ENCODE assay signal across 8 cellular contexts in the genomic region with DNA sequence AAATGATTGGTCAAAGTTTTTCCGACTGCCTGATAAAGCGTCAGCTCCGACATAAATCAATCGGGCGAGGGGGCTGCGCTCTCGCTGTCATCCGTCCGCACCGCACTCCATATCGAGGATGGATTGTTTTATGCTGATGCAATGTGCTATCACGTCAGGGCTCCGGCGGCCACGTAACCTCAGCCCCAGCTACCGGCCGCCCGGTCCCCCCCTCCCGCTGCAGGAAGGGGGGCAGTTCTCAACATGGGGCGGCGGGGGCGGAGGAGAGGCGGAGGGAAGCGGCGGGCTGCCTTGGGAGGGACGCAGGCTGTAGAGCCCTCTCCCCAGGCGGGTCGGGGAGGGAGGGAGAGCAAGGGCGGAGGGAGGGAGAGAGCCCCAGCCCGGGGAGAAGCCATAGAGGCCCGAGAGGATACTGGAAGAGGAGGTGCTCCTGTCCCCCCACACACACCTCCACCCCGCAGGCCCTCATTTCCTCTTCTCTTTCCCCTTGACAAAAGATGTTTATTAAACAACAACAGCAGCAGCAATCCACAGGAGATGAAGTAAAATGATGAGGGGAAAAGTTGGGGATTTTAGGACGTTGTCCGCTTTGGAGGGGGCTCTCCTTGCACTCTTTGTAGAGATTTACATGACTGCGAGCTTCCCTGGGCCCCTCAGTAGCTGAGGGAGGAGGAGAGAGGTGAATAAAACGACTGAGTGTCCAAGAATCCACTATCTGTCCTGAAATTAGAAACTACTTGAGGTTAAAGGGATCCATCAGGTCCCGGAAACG. TPM values are rescaled to one million over a fixed set of nuclear protein-coding genes. Genes with fewer than 3 reads are reported as not detected.
DNase-seq lines count a peak whose midpoint lies in the region; ATAC-seq lines count a peak whose summit lies in the region.

No MANE protein-coding gene starts in this region.

- peak; percentile 57 for DNase-seq in stimulated activated CD4-positive, alpha-beta T cell treated with anti-CD3 and anti-CD28 coated beads, Interleukin-12 subunit alpha, Interleukin-12 subunit beta, amount 100 ng/mL, for 4 hours
- DNase-seq in stimulated activated CD4-positive, alpha-beta T cell treated with anti-CD3 and anti-CD28 coated beads, Interleukin-2, amount 100 ng/mL, for 48 hours, result no peak
- DNase-seq in activated CD4-positive, alpha-beta T cell treated with anti-CD3 and anti-CD28 coated beads, Interleukin-2, amount 50 U/mL, for 4 hours, result peak; percentile 51 to 61
- peak; percentile 67 for DNase-seq in iPS-NIHi11 (ENCODE audit: low spot score)
- no peak for DNase-seq in stimulated activated naive B cell treated with anti-CD40 and anti-IgM and Interleukin-4, amounts not matched to agents 10 μg/mL and 1 μg/mL and 100 μg/mL, for 72 hours
- no peak for DNase-seq in NCI-H524 treated with DMSO at 0.1 percent for 48 hours (lab: John Stamatoyannopoulos, UW)
- DNase-seq in mucosa of gallbladder (ENCODE audit: low spot score), result no peak

- peak overlapping the region; percentile 78 for H3K4me3 Mint-ChIP-seq in stimulated activated naive B cell treated with anti-CD40 and anti-IgM and Interleukin-4, amounts not matched to agents 10 μg/mL and 1 μg/mL and 100 μg/mL, for 72 hours

- H3K9me3 Mint-ChIP-seq in stimulated activated naive B cell treated with anti-CD40 and anti-IgM and Interleukin-4, amounts not matched to agents 10 μg/mL and 1 μg/mL and 100 μg/mL, for 72 hours, result no peaks in the 10 kb centered on the region

- H3K4me1 Mint-ChIP-seq in stimulated activated naive B cell treated with anti-CD40 and anti-IgM and Interleukin-4, amounts not matched to agents 10 μg/mL and 1 μg/mL and 100 μg/mL, for 72 hours, result peaks cover 9 to 19% of the 10 kb centered on the region in 2 donors

- H3K36me3 Mint-ChIP-seq in stimulated activated naive B cell treated with anti-CD40 and anti-IgM and Interleukin-4, amounts not matched to agents 10 μg/mL and 1 μg/mL and 100 μg/mL, for 72 hours, result no peaks in the 10 kb centered on the region

- peak overlapping the region; percentile 59 for H3K27ac Mint-ChIP-seq in stimulated activated naive B cell treated with anti-CD40 and anti-IgM and Interleukin-4, amounts not matched to agents 10 μg/mL and 1 μg/mL and 100 μg/mL, for 72 hours

- no peak for ATAC-seq in stimulated activated naive B cell treated with anti-CD40 and anti-IgM and Interleukin-4, amounts not matched to agents 10 μg/mL and 1 μg/mL and 100 μg/mL, for 72 hours (replicated peaks)
- no peak for ATAC-seq in HG03139 (IDR thresholded peaks at IDR 0.05; ENCODE audit: unreplicated experiment)

- peaks cover 76 to 92% of the 10 kb centered on the region in 2 donors for H3K27me3 Mint-ChIP-seq in stimulated activated naive B cell treated with anti-CD40 and anti-IgM and Interleukin-4, amounts not matched to agents 10 μg/mL and 1 μg/mL and 100 μg/mL, for 72 hours

RNA-seq across cellular contexts. Expression of gene HOXB9, which starts 0.5 kb away (rescaled TPM):
- 0.26 TPM for total RNA-seq in mucosa of gallbladder

RNA-seq across cellular contexts. Expression of gene HOXB8, which starts 11.6 kb away (rescaled TPM):
- not detected for total RNA-seq in mucosa of gallbladder

RNA-seq across cellular contexts. Expression of gene HOXB7, which starts 15.8 kb away (rescaled TPM):
- 0.92 TPM for total RNA-seq in mucosa of gallbladder

RNA-seq across cellular contexts. Expression of gene HOXB6, which starts 21.9 kb away (rescaled TPM):
- 2.0 TPM for total RNA-seq in mucosa of gallbladder

RNA-seq across cellular contexts. Expression of gene HOXB5, which starts 33.1 kb away (rescaled TPM):
- total RNA-seq in mucosa of gallbladder, result 0.49 TPM

Comparison
In these comparisons a context has a peak if more than half of its experiments do, and no peak if none do; other contexts are left out.
1. DNase-seq: peak in stimulated activated CD4-positive, alpha-beta T cell treated with anti-CD3 and anti-CD28 coated beads, Interleukin-12 subunit alpha, Interleukin-12 subunit beta, amount 100 ng/mL, for 4 hours (single experiment), activated CD4-positive, alpha-beta T cell treated with anti-CD3 and anti-CD28 coated beads, Interleukin-2, amount 50 U/mL, for 4 hours (2 of 2) and iPS-NIHi11 (single experiment); none in stimulated activated CD4-positive, alpha-beta T cell treated with anti-CD3 and anti-CD28 coated beads, Interleukin-2, amount 100 ng/mL, for 48 hours (0 of 2), stimulated activated naive B cell treated with anti-CD40 and anti-IgM and Interleukin-4, amounts not matched to agents 10 μg/mL and 1 μg/mL and 100 μg/mL, for 72 hours (single experiment), NCI-H524 treated with DMSO at 0.1 percent for 48 hours (single experiment) and mucosa of gallbladder (single experiment).